In genomic region chr22:31496735-31497146, GRCh38 we compare ENCODE assay signal across 8 cellular contexts. TPM values are rescaled to one million over a fixed set of nuclear protein-coding genes. Genes with fewer than 3 reads are reported as not detected.
DNase-seq lines count a peak whose midpoint lies in the region; ATAC-seq, FAIRE-seq and TF ChIP-seq lines count a peak whose summit lies in the region.

No MANE protein-coding gene starts in this region.

- no peaks in the 10 kb centered on the region for H3K36me3 ChIP-seq in BE2C
- peaks cover 16% of the 10 kb centered on the region for H3K36me3 ChIP-seq in MG63

- TF ChIP-seq CTCF in BE2C (IDR thresholded peaks at IDR 0.05; ENCODE audit: low read depth, low read length) (no peak), progenitor cell of endocrine pancreas (IDR thresholded peaks at IDR 0.05; ENCODE audit: unreplicated experiment) (no peak)

- H3K4me3 ChIP-seq in BE2C (ENCODE audit: low read depth, low read length): peak overlapping the region; percentile 94
- peak overlapping the region; percentile 63 for H3K4me3 ChIP-seq in MG63

- H3K9me3 ChIP-seq in BE2C: no peaks in the 10 kb centered on the region
- peaks cover 4% of the 10 kb centered on the region for H3K9me3 ChIP-seq in MG63

- H3K4me1 ChIP-seq in BE2C: no peaks in the 10 kb centered on the region

- H3K36me3 Mint-ChIP-seq in progenitor cell of endocrine pancreas (ENCODE audit: insufficient read depth): peaks cover under 1% of the 10 kb centered on the region

- intact Hi-C loops in Right ventricle myocardium inferior (cut with DNase I): no loop called here

- H3K27me3 Mint-ChIP-seq in progenitor cell of endocrine pancreas: no peaks in the 10 kb centered on the region

- H3K27me3 ChIP-seq in BE2C (no peaks in the 10 kb centered on the region), MG63 (no peaks in the 10 kb centered on the region)

- H3K4me3 Mint-ChIP-seq in progenitor cell of endocrine pancreas (ENCODE audit: low read depth): peak overlapping the region; percentile 87

- DNase-seq in BE2C (peak; percentile 15), MG63 (peak; percentile 28), Right ventricle myocardium inferior (ENCODE audit: missing footprints) (peak; percentile 76), progenitor cell of endocrine pancreas (ENCODE audit: low spot score, unreplicated experiment) (peak; percentile 9), NCI-H2171 (lab: John Stamatoyannopoulos, UW) (no peak), RCC 7860 (ENCODE audit: low spot score) (no peak)
- peak; percentile 22 for DNase-seq in activated T-helper 9 cell treated with anti-CD3 and anti-CD28 coated beads, Interleukin-2, amount 50 U/mL, for 16 hours (ENCODE audit: low read depth)

- FAIRE-seq in RCC 7860 (lab: Jason Lieb, UNC): no peak

- ATAC-seq in GM21529 (IDR thresholded peaks at IDR 0.05; ENCODE audit: unreplicated experiment): peak; percentile 7
- ATAC-seq in Right ventricle myocardium inferior: peak; percentile 24

- H3K27ac Mint-ChIP-seq in progenitor cell of endocrine pancreas: peak overlapping the region; percentile 91

- no peaks in the 10 kb centered on the region for H3K9me3 Mint-ChIP-seq in progenitor cell of endocrine pancreas (ENCODE audit: low read depth)

- H3K4me1 Mint-ChIP-seq in progenitor cell of endocrine pancreas (ENCODE audit: low read depth): peaks cover 1% of the 10 kb centered on the region

RNA-seq across cellular contexts. Expression of gene SFI1, which starts 0.4 kb away (rescaled TPM):
- polyA plus RNA-seq in BE2C (2012; ENCODE audit: insufficient read depth, insufficient read length, low read depth): 20.8 TPM
- 10.7 and 12.2 TPM in 2 replicates for total RNA-seq in MG63 (2014; rRNA removed; shearing (Covaris generic); ENCODE audit: low replicate concordance)
- 6.7 TPM for total RNA-seq in Right ventricle myocardium inferior
- total RNA-seq in progenitor cell of endocrine pancreas: 61.9 and 66.3 TPM in 2 replicates

RNA-seq across cellular contexts. Expression of gene EIF4ENIF1, which starts 7.1 kb away (rescaled TPM):
- 48.9 TPM for polyA plus RNA-seq in BE2C (2012; ENCODE audit: insufficient read depth, insufficient read length, low read depth)
- 6.0 and 6.2 TPM in 2 replicates for total RNA-seq in MG63 (2014; rRNA removed; shearing (Covaris generic); ENCODE audit: low replicate concordance)
- total RNA-seq in Right ventricle myocardium inferior: 30.5 TPM
- 41.0 and 46.5 TPM in 2 replicates for total RNA-seq in progenitor cell of endocrine pancreas

Comparison
In these comparisons a context has a peak if more than half of its experiments do, and no peak if none do; other contexts are left out.
1. DNase-seq: peak in BE2C (single experiment), MG63 (single experiment), activated T-helper 9 cell treated with anti-CD3 and anti-CD28 coated beads, Interleukin-2, amount 50 U/mL, for 16 hours (single experiment), Right ventricle myocardium inferior (single experiment) and progenitor cell of endocrine pancreas (single experiment); none in NCI-H2171 (single experiment) and RCC 7860 (single experiment).